ENCODE assay signal across 10 cellular contexts in genomic region chr20:10502098-10502526, GRCh38.
DNase-seq lines count a peak whose midpoint lies in the region; ATAC-seq and TF ChIP-seq lines count a peak whose summit lies in the region.
"Had no signal": no experiment of that assay in that cellular context is flagged by ENCODE, and none has a peak within 500 bp of the region (broad histone marks: within the 10 kb centered on the region; RNA-seq: fewer than 3 reads in every experiment).

No MANE protein-coding gene starts in this region.

- no peak overlapping the region for H2AFZ ChIP-seq in DND-41 (ENCODE audit: low read depth, low read length)

- H3K9me3 ChIP-seq in DND-41 (ENCODE audit: insufficient read depth, low read length, severe bottlenecking) (no peaks in the 10 kb centered on the region), mucosa of stomach (ENCODE audit: control insufficient read depth, low read length) (no peaks in the 10 kb centered on the region)
- H3K9me3 ChIP-seq: gastroesophageal sphincter had no signal

- H3K4me1 ChIP-seq in DND-41 (ENCODE audit: insufficient read depth, low read length) (peaks cover 30% of the 10 kb centered on the region), mucosa of stomach (ENCODE audit: control insufficient read depth, insufficient read depth, low read length) (peaks cover 11% of the 10 kb centered on the region)

- H3K27me3 ChIP-seq in DND-41 (ENCODE audit: insufficient read depth, low read length, poor library complexity) (no peaks in the 10 kb centered on the region), mucosa of stomach (ENCODE audit: control insufficient read depth, insufficient read depth, low read length) (no peaks in the 10 kb centered on the region)
- H3K27me3 ChIP-seq: gastroesophageal sphincter had no signal

- peak; percentile 69 for DNase-seq in DND-41
- peak; percentile 61 for DNase-seq in Jurkat, Clone E6-1 (ENCODE audit: low read depth, low spot score)
- peak; percentile 34 to 45 for DNase-seq in activated T-cell treated with anti-CD3 and anti-CD28 coated beads, Interleukin-2, amount 50 U/mL, for 48 hours
- DNase-seq in SK-N-DZ (ENCODE audit: low spot score) = no peak
- DNase-seq in Right ventricle myocardium inferior (ENCODE audit: missing footprints) = no peak
- DNase-seq: NCI-H2029 had no signal

- H3K36me3 ChIP-seq in DND-41 (ENCODE audit: insufficient read depth, low read length) (no peaks in the 10 kb centered on the region), mucosa of stomach (ENCODE audit: control insufficient read depth, insufficient read depth, low read length) (no peaks in the 10 kb centered on the region)
- H3K36me3 ChIP-seq: gastroesophageal sphincter had no signal

- H3K9ac ChIP-seq in DND-41 (ENCODE audit: low read depth, low read length) (peak overlapping the region; percentile 36), mucosa of stomach (ENCODE audit: low read length) (peak overlapping the region; percentile 20)

- peaks cover 8% of the 10 kb centered on the region; the same call in 1 of the 2 replicates for H4K20me1 ChIP-seq in DND-41 (ENCODE audit: insufficient read depth, low read length)

- H3K27ac ChIP-seq in DND-41 (ENCODE audit: low read length) = peak overlapping the region; percentile 70

- intact Hi-C loops in Right ventricle myocardium inferior (cut with DNase I) = no loop called here

- H3K4me2 ChIP-seq in DND-41 (ENCODE audit: insufficient read depth, low read length) = peak overlapping the region; percentile 52

- peaks cover 75% of the 10 kb centered on the region for H3K79me2 ChIP-seq in DND-41 (ENCODE audit: insufficient read depth, low read length)

- no peak for TF ChIP-seq CTCF in DND-41 (IDR thresholded peaks at IDR 0.05; ENCODE audit: borderline replicate concordance, extremely low read depth, low read length, poor library complexity, severe bottlenecking)

- H3K4me3 ChIP-seq in DND-41 (ENCODE audit: low read depth in 1 of 2, low read length in 2 of 2) = peak overlapping the region in 1 of 2 experiments; percentile 15; a peak in 1 of 4 replicates
- H3K4me3 ChIP-seq in Jurkat, Clone E6-1 (ENCODE audit: low read length) = peak overlapping the region; percentile 47
- no peak overlapping the region for H3K4me3 ChIP-seq in mucosa of stomach (ENCODE audit: low read length)

- peak; percentile 84 for ATAC-seq in DND-41 (ENCODE audit: insufficient read depth, low read depth)
- no peak for ATAC-seq in GM21360 (IDR thresholded peaks at IDR 0.05; ENCODE audit: unreplicated experiment)
- no peak for ATAC-seq in HG03159 (IDR thresholded peaks at IDR 0.05; ENCODE audit: unreplicated experiment)
- no peak for ATAC-seq in Right ventricle myocardium inferior
- ATAC-seq: gastroesophageal sphincter had no signal

Comparison
In these comparisons a context has a peak if more than half of its experiments do, and no peak if none do; other contexts are left out.
1. DNase-seq: peak in DND-41 (single experiment), Jurkat, Clone E6-1 (single experiment) and activated T-cell treated with anti-CD3 and anti-CD28 coated beads, Interleukin-2, amount 50 U/mL, for 48 hours (2 of 2); none in SK-N-DZ (single experiment) and Right ventricle myocardium inferior (single experiment).